Comparison of ENCODE assay signal across 8 cellular contexts in the genomic region with DNA sequence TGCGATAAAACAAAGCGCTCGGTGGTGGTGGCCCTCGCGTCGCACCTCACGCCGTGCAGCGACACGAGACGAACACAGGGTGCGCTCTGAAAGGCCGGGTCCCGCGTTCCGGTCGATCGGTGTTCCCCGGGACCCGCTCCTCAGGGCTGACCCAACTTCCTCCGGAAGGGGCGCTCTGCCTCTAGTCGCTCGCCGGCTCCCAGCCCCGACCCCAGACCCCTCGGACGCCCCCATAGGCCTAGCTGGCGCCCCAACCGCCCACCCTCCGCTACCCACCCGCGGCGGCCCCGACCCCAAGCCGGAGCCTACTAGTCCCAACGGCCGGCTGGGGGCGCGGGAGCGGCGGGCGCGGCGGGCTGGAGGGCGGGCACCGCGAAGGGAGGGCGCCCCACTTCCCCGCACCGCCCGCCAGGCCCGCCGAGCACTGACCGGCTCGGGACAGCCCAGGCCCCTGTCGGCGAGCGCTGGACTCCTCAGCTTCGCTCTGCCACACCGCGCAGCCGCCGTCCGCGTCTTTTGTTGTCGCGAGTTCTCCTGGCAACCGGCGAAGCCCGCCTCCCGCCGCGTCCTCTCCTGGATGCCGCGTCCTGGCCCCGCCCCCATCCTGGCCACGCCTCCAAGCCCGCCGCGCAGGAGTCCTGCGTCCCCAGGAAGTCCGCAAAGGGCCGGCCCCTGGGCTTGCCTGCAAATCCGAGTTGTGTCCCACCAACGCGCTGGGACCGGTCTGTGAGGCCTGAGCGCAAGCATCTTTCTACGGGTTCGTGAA. TPM values are rescaled to one million over a fixed set of nuclear protein-coding genes. Genes with fewer than 3 reads are reported as not detected.
A peak's percentile ranks its signal among the peaks of the same experiment; 100 is the strongest.
DNase-seq lines count a peak whose midpoint lies in the region; ATAC-seq and TF ChIP-seq lines count a peak whose summit lies in the region.

A gene with protein sequence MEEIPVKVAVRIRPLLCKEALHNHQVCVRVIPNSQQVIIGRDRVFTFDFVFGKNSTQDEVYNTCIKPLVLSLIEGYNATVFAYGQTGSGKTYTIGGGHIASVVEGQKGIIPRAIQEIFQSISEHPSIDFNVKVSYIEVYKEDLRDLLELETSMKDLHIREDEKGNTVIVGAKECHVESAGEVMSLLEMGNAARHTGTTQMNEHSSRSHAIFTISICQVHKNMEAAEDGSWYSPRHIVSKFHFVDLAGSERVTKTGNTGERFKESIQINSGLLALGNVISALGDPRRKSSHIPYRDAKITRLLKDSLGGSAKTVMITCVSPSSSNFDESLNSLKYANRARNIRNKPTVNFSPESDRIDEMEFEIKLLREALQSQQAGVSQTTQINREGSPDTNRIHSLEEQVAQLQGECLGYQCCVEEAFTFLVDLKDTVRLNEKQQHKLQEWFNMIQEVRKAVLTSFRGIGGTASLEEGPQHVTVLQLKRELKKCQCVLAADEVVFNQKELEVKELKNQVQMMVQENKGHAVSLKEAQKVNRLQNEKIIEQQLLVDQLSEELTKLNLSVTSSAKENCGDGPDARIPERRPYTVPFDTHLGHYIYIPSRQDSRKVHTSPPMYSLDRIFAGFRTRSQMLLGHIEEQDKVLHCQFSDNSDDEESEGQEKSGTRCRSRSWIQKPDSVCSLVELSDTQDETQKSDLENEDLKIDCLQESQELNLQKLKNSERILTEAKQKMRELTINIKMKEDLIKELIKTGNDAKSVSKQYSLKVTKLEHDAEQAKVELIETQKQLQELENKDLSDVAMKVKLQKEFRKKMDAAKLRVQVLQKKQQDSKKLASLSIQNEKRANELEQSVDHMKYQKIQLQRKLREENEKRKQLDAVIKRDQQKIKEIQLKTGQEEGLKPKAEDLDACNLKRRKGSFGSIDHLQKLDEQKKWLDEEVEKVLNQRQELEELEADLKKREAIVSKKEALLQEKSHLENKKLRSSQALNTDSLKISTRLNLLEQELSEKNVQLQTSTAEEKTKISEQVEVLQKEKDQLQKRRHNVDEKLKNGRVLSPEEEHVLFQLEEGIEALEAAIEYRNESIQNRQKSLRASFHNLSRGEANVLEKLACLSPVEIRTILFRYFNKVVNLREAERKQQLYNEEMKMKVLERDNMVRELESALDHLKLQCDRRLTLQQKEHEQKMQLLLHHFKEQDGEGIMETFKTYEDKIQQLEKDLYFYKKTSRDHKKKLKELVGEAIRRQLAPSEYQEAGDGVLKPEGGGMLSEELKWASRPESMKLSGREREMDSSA (N-terminal part only) (minus strand): TSS at position 491 of the 766 bp plus-strand sequence. CDS start 5,841 bp downstream, outside the sequence.

- intact Hi-C loops in left ventricle myocardium superior (cut with micrococcal nuclease) = no loop called here
- intact Hi-C loops in prostate gland (cut with DNase I) = loop anchor here (2.0 to 5.0 kb wide), 2 partner anchors 58 to 341 kb away; no protein-coding TSS in a partner anchor

- 0% methylated on average over 37 of the region's 91 CpGs for WGBS in prostate gland
- WGBS in urinary bladder = under 1% methylated on average over 89 of the region's 91 CpGs

- peak in 3 of 4 experiments; percentile 36 to 69 (median 66) for TF ChIP-seq CTCF in prostate gland (IDR thresholded peaks at IDR 0.05)

- peaks cover 2% of the 10 kb centered on the region for H3K36me3 Mint-ChIP-seq in T-helper 1 cell treated with Interleukin-12 subunit alpha and Interleukin-12 subunit beta and Interleukin-4 antibody, amounts not matched to agents 30 μg/mL and 1 μg/mL, for 36 hours (ENCODE audit: low read depth)

- ATAC-seq in GM18498 (IDR thresholded peaks at IDR 0.05; ENCODE audit: unreplicated experiment) = peak; percentile 97
- peak; percentile 92 for ATAC-seq in HG02885 (IDR thresholded peaks at IDR 0.05; ENCODE audit: poor library complexity, unreplicated experiment)
- ATAC-seq in left ventricle myocardium superior = peak; percentile 98

- H3K27ac ChIP-seq in prostate gland (peak within 1 kb of the TSS; percentile 95 to 96), urinary bladder (ENCODE audit: low read depth) (peak within 1 kb of the TSS; percentile 96)

- H3K4me1 Mint-ChIP-seq in T-helper 1 cell treated with Interleukin-12 subunit alpha and Interleukin-12 subunit beta and Interleukin-4 antibody, amounts not matched to agents 30 μg/mL and 1 μg/mL, for 36 hours (ENCODE audit: low read depth) = peaks cover 17% of the 10 kb centered on the region

- peak within 1 kb of the TSS; percentile 82 for H3K4me3 Mint-ChIP-seq in T-helper 1 cell treated with Interleukin-12 subunit alpha and Interleukin-12 subunit beta and Interleukin-4 antibody, amounts not matched to agents 30 μg/mL and 1 μg/mL, for 36 hours

- H3K4me1 ChIP-seq in prostate gland (replicated peaks) (no peaks in the 10 kb centered on the region), urinary bladder (ENCODE audit: insufficient read depth) (no peaks in the 10 kb centered on the region)

- no peaks in the 10 kb centered on the region for H3K27me3 ChIP-seq in prostate gland (replicated peaks; ENCODE audit: insufficient read depth)

- peak within 1 kb of the TSS; percentile 90 for H3K27ac Mint-ChIP-seq in T-helper 1 cell treated with Interleukin-12 subunit alpha and Interleukin-12 subunit beta and Interleukin-4 antibody, amounts not matched to agents 30 μg/mL and 1 μg/mL, for 36 hours

- peak within 1 kb of the TSS; percentile 89 to 95 for H3K4me3 ChIP-seq in prostate gland
- H3K4me3 ChIP-seq in urinary bladder (ENCODE audit: low read depth, low read length) = peak within 1 kb of the TSS; percentile 87

- no peaks in the 10 kb centered on the region for H3K27me3 Mint-ChIP-seq in T-helper 1 cell treated with Interleukin-12 subunit alpha and Interleukin-12 subunit beta and Interleukin-4 antibody, amounts not matched to agents 30 μg/mL and 1 μg/mL, for 36 hours (ENCODE audit: low read depth)

- H3K36me3 ChIP-seq in prostate gland (no peaks in the 10 kb centered on the region), urinary bladder (ENCODE audit: insufficient read depth) (no peaks in the 10 kb centered on the region)

- H3K9me3 Mint-ChIP-seq in T-helper 1 cell treated with Interleukin-12 subunit alpha and Interleukin-12 subunit beta and Interleukin-4 antibody, amounts not matched to agents 30 μg/mL and 1 μg/mL, for 36 hours = no peaks in the 10 kb centered on the region

- DNase-seq in NCI-H1694 (lab: John Stamatoyannopoulos, UW) (peak; percentile 68), amygdala (lab: John Stamatoyannopoulos, UW) (peak; percentile 53 to 99 (median 94)), left ventricle myocardium superior (peak; percentile 100), prostate gland (ENCODE audit: low spot score) (peak; percentile 98)

- no peaks in the 10 kb centered on the region for H3K9me3 ChIP-seq in prostate gland

- peak; percentile 83 for TF ChIP-seq POLR2A in prostate gland (IDR thresholded peaks at IDR 0.05)

RNA-seq across cellular contexts. Expression of the gene that starts here (rescaled TPM):
- total RNA-seq in left ventricle myocardium superior (4.5 TPM), prostate gland (10 to 100 TPM in 1 of 2 donors, 1 to 10 TPM in 1; 3.4 to 11.2 TPM), urinary bladder (18.9 TPM)
- 1.8 TPM for polyA plus RNA-seq in urinary bladder

Comparison
In these comparisons a context has a peak if more than half of its experiments do, and no peak if none do; other contexts are left out.
1. Peak in every context shown above with its lines: DNase-seq, ATAC-seq, H3K4me3 ChIP-seq and H3K27ac ChIP-seq.